Comparison of ENCODE assay signal across 9 cellular contexts in genomic region chr17:47889734-47890529, GRCh38. TPM values are rescaled to one million over a fixed set of nuclear protein-coding genes. Genes with fewer than 3 reads are reported as not detected.
DNase-seq lines count a peak whose midpoint lies in the region; ATAC-seq and TF ChIP-seq lines count a peak whose summit lies in the region.
"Had no signal": no experiment of that assay in that cellular context is flagged by ENCODE, and none has a peak within 500 bp of the region (broad histone marks: within the 10 kb centered on the region; RNA-seq: fewer than 3 reads in every experiment).

No MANE protein-coding gene starts in this region.

- H3K36me3 ChIP-seq in heart right ventricle: no peaks in the 10 kb centered on the region
- H3K36me3 ChIP-seq: BLaER1 had no signal

- H3K27me3 ChIP-seq in heart right ventricle: no peaks in the 10 kb centered on the region
- H3K27me3 ChIP-seq: BLaER1 had no signal

- 38 to 41% methylated on average over 11 of the region's 11 CpGs for WGBS in heart right ventricle, 2 donors

- H3K27ac Mint-ChIP-seq in T-cell: peak overlapping the region in 1 of 2 donors; percentile 49
- no peak overlapping the region for H3K27ac Mint-ChIP-seq in activated naive CD8-positive, alpha-beta T cell treated with anti-CD3 and anti-CD28 coated beads, Interleukin-2, amount 50 U/mL, for 24 hours

- H3K4me1 Mint-ChIP-seq in T-cell: peaks cover 26 to 31% (median 29%) of the 10 kb centered on the region in 3 donors
- H3K4me1 Mint-ChIP-seq in activated naive CD8-positive, alpha-beta T cell treated with anti-CD3 and anti-CD28 coated beads, Interleukin-2, amount 50 U/mL, for 24 hours: peaks cover 13% of the 10 kb centered on the region

- intact Hi-C loops in heart right ventricle (cut with DNase I): loop anchor here (1.0 to 10.0 kb wide), 6 partner anchors 47 to 113 kb away; partner anchors contain the start of genes SCRN2 (in 6 of the 10) and PNPO (in 1 of the 10)

- no peaks in the 10 kb centered on the region for H3K9me3 ChIP-seq in heart right ventricle
- H3K9me3 ChIP-seq: BLaER1 had no signal

- peaks cover 0 to 17% (median 8%) of the 10 kb centered on the region in 9 donors for H3K4me1 ChIP-seq in heart right ventricle

- H3K36me3 Mint-ChIP-seq in T-cell: no peaks in the 10 kb centered on the region
- no peaks in the 10 kb centered on the region for H3K36me3 Mint-ChIP-seq in activated naive CD8-positive, alpha-beta T cell treated with anti-CD3 and anti-CD28 coated beads, Interleukin-2, amount 50 U/mL, for 24 hours (ENCODE audit: low read depth)

- POLR2A ChIA-PET in T-cell (lab: Charles Lee): interaction anchor here in 1 of 2 donors (0.7 kb wide), 1 partner anchor 10 kb away, joined by 5 read pairs; no protein-coding TSS in a partner anchor

- H3K4me3 ChIP-seq in heart right ventricle: no peak overlapping the region
- H3K4me3 ChIP-seq: BLaER1 had no signal

- ATAC-seq in T-cell (replicated peaks in 1 of 4): peak; percentile 93 to 97 (median 96)
- peak; percentile 93 for ATAC-seq in activated naive CD8-positive, alpha-beta T cell treated with anti-CD3 and anti-CD28 coated beads, Interleukin-2, amount 50 U/mL, for 24 hours
- ATAC-seq in heart right ventricle: peak; percentile 85 to 94 (median 92)
- no peak for ATAC-seq in GM21390 (IDR thresholded peaks at IDR 0.05; ENCODE audit: unreplicated experiment)

- H3K27ac ChIP-seq in 22Rv1: no peak overlapping the region
- H3K27ac ChIP-seq in heart right ventricle: no peak overlapping the region
- H3K27ac ChIP-seq: BLaER1 had no signal

- H3K9me3 Mint-ChIP-seq in T-cell: no peaks in the 10 kb centered on the region
- no peaks in the 10 kb centered on the region for H3K9me3 Mint-ChIP-seq in activated naive CD8-positive, alpha-beta T cell treated with anti-CD3 and anti-CD28 coated beads, Interleukin-2, amount 50 U/mL, for 24 hours

- CTCF ChIA-PET in T-cell (lab: Charles Lee): interaction anchor here (0.5 to 3.1 kb wide), 8 partner anchors 42 to 1914 kb away, joined by 3 to 25 read pairs (median 5); partner anchors contain the start of genes SCRN2 (in 2 of the 2), LRRC46 (in 1 of the 2) and MRPL10 (in 1 of the 2)

- no peak overlapping the region for H3K4me3 Mint-ChIP-seq in T-cell
- no peak overlapping the region for H3K4me3 Mint-ChIP-seq in activated naive CD8-positive, alpha-beta T cell treated with anti-CD3 and anti-CD28 coated beads, Interleukin-2, amount 50 U/mL, for 24 hours

- DNase-seq in GM19238 (ENCODE audit: insufficient read length, low spot score): peak; percentile 71
- DNase-seq in NCI-H146 treated with DMSO at 0.1 percent for 48 hours (lab: John Stamatoyannopoulos, UW; ENCODE audit: unreplicated experiment): peak; percentile 60
- peak; percentile 71 to 95 (median 87) for DNase-seq in T-cell
- peak; percentile 94 for DNase-seq in activated naive CD8-positive, alpha-beta T cell treated with anti-CD3 and anti-CD28 coated beads, Interleukin-2, amount 50 U/mL, for 24 hours
- peak; percentile 87 to 89 for DNase-seq in heart right ventricle
- DNase-seq in renal cortical epithelial cell (ENCODE audit: low read depth): peak; percentile 60

- TF ChIP-seq CTCF in 22Rv1 (IDR thresholded peaks at IDR 0.05): peak; percentile 95
- TF ChIP-seq CTCF in heart right ventricle (IDR thresholded peaks at IDR 0.05): peak; percentile 93 to 98 (median 96)

- no peaks in the 10 kb centered on the region for H3K27me3 Mint-ChIP-seq in T-cell
- H3K27me3 Mint-ChIP-seq in activated naive CD8-positive, alpha-beta T cell treated with anti-CD3 and anti-CD28 coated beads, Interleukin-2, amount 50 U/mL, for 24 hours: no peaks in the 10 kb centered on the region

RNA-seq across cellular contexts. Expression of gene SP2, which starts 6.1 kb away (rescaled TPM):
- total RNA-seq in T-cell: 10 to 100 TPM; 27.1 to 41.6 (median 32.8) TPM
- total RNA-seq in heart right ventricle: 10 to 100 TPM; 13.0 to 18.3 (median 15.9) TPM
- polyA plus RNA-seq in heart right ventricle: 1 to 10 TPM; 4.3 to 8.0 TPM
- 0.35 and 3.1 TPM in 2 replicates for total RNA-seq in renal cortical epithelial cell

RNA-seq across cellular contexts. Expression of gene SP6, which starts 39.0 kb away (rescaled TPM):
- total RNA-seq in T-cell: under 1 TPM; 0.10 to 0.26 (median 0.13) TPM
- total RNA-seq in heart right ventricle: under 1 TPM; 0.05 to 0.51 (median 0.20) TPM
- polyA plus RNA-seq in heart right ventricle: 1 to 10 TPM in 1 of 2 donors, under 1 TPM in 1; 0.22 to 1.9 TPM
- total RNA-seq in renal cortical epithelial cell: 0.87 and 1.2 TPM in 2 replicates

RNA-seq across cellular contexts. Expression of gene SCRN2, which starts 48.9 kb away (rescaled TPM):
- total RNA-seq in T-cell: 10 to 100 TPM; 27.0 to 44.3 (median 40.6) TPM
- 10 to 100 TPM; 25.6 to 38.2 (median 34.5) TPM for total RNA-seq in heart right ventricle
- 10 to 100 TPM; 20.6 to 82.5 TPM for polyA plus RNA-seq in heart right ventricle
- total RNA-seq in renal cortical epithelial cell: 21.3 and 50.4 TPM in 2 replicates

RNA-seq across cellular contexts. Expression of gene PNPO, which starts 51.4 kb away (rescaled TPM):
- total RNA-seq in T-cell (10 to 100 TPM; 10.3 to 18.5 (median 15.7) TPM), heart right ventricle (10 to 100 TPM; 22.8 to 37.0 (median 31.5) TPM), renal cortical epithelial cell (76.7 and 77.6 TPM in 2 replicates)
- 10 to 100 TPM in 1 of 2 donors, 1 to 10 TPM in 1; 9.5 to 10.9 TPM for polyA plus RNA-seq in heart right ventricle

RNA-seq across cellular contexts. Expression of gene LRRC46, which starts 58.5 kb away (rescaled TPM):
- total RNA-seq in T-cell (1 to 10 TPM in 2 of 5 donors, under 1 TPM in 3; 0.20 to 1.0 (median 0.88) TPM), heart right ventricle (under 1 TPM in 7 of 10 donors, not detected in 3; 0.14 to 0.53 (median 0.34) TPM), renal cortical epithelial cell (0.45 TPM in 1 of 2 replicates, not detected in the other)
- under 1 TPM; 0.19 to 0.95 TPM for polyA plus RNA-seq in heart right ventricle
